Comparison of ENCODE assay signal across 23 cellular contexts in the genomic region with DNA sequence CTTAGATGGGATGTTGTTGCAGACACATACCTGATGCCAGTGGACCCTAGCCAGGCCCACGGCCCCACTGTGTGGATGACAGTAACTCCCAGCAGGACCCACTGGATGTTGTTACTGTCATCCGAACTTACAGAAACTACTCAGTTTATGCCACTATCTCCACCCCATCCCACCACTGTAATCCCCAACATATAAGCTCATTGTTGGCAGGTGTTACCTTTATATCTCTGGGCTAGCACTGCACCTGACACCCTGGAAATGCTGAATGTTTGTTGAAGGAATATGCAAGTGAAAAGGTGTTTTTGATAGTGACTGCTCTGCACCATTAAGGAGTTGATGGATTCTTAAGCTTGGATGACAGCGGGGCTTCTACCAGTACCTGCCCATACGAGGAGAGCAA.
"Had no signal": no experiment of that assay in that cellular context is flagged by ENCODE, and none has a peak within 500 bp of the region (broad histone marks: within the 10 kb centered on the region; RNA-seq: fewer than 3 reads in every experiment).

No MANE protein-coding gene starts in this region.

- H3K4me3 Mint-ChIP-seq: dendritic cell treated with granulocyte-macrophage colony-stimulating factor and Interleukin-4, amounts not matched to agents 40 ng/mL and 50 ng/mL, for 4 days; effector memory CD8-positive, alpha-beta T cell; endodermal cell had no signal

- H3K4me3 ChIP-seq: colonic mucosa, coronary artery, dorsolateral prefrontal cortex, esophagus squamous epithelium, gastrocnemius medialis, gastroesophageal sphincter, heart left ventricle, heart right ventricle had no signal

- H3K36me3 ChIP-seq: colonic mucosa, esophagus squamous epithelium, gastrocnemius medialis, gastroesophageal sphincter, heart left ventricle, heart right ventricle had no signal

- H3K4me1 ChIP-seq: colonic mucosa, esophagus squamous epithelium, foreskin keratinocyte, gastrocnemius medialis, gastroesophageal sphincter, heart left ventricle, heart right ventricle had no signal

- H3K27ac ChIP-seq: colonic mucosa, coronary artery, dorsolateral prefrontal cortex, epithelial cell of prostate, esophagus squamous epithelium, foreskin keratinocyte, gastrocnemius medialis, gastroesophageal sphincter, heart left ventricle, heart right ventricle had no signal

- DNase-seq: colonic mucosa; cortex of kidney; dermis blood vessel endothelial cell; dorsolateral prefrontal cortex; effector CD4-positive, alpha-beta T cell; effector CD8-positive, alpha-beta T cell; effector memory CD4-positive, alpha-beta T cell; effector memory CD8-positive, alpha-beta T cell; endodermal cell; erythroblast; esophagus squamous epithelium; foreskin fibroblast; foreskin keratinocyte; foreskin melanocyte; gastrocnemius medialis; glutamatergic neuron; heart left ventricle; heart right ventricle had no signal

- ATAC-seq: effector memory CD8-positive, alpha-beta T cell; esophagus mucosa; foreskin keratinocyte; gastrocnemius medialis; gastroesophageal sphincter; heart left ventricle; heart right ventricle had no signal

- H3K9me3 ChIP-seq: colonic mucosa, esophagus squamous epithelium, gastrocnemius medialis, gastroesophageal sphincter, heart left ventricle, heart right ventricle had no signal

- H3K27ac Mint-ChIP-seq: dendritic cell treated with granulocyte-macrophage colony-stimulating factor and Interleukin-4, amounts not matched to agents 40 ng/mL and 50 ng/mL, for 4 days; effector memory CD8-positive, alpha-beta T cell; endodermal cell had no signal

- H3K9me3 Mint-ChIP-seq: dendritic cell treated with granulocyte-macrophage colony-stimulating factor and Interleukin-4, amounts not matched to agents 40 ng/mL and 50 ng/mL, for 4 days; effector memory CD8-positive, alpha-beta T cell; endodermal cell had no signal

- H3K27me3 ChIP-seq: colonic mucosa, dorsolateral prefrontal cortex, esophagus squamous epithelium, foreskin keratinocyte, gastrocnemius medialis had no signal
